Comparison of ENCODE assay signal across 13 cellular contexts in the genomic region with DNA sequence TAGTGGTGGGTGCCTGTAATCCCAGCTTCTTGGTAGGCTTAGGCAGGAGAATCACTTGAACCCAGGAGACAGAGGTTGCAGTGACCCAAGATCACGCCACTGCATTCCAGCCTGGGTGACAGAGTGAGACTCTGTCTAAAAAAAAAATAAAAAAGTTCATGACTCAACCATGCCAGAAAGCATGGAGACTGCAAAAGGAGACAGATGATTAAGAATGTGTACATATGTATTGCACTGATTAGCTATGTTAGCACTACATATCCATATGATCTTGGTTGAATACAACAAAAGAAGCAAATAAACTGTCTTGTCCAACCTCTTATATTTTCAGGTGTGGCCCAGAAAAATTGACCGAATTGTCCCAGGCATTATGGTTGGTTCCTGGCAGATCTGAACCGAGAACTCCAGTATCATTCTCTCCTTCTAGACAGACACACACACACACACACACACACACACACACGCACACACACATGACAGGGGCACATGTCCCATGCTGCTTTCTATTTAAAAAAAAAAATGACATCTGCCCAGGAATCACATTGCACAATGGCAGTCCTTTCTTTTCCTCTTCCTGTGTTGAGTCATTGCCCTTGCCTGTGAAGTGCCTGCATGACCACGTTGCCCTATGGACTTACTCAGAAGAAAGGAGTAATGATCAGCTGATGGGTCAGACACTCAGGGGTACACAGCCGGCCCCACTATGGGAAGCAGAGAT.
DNase-seq lines count a peak whose midpoint lies in the region; ATAC-seq, FAIRE-seq and TF ChIP-seq lines count a peak whose summit lies in the region.
"Had no signal": no experiment of that assay in that cellular context is flagged by ENCODE, and none has a peak within 500 bp of the region (broad histone marks: within the 10 kb centered on the region; RNA-seq: fewer than 3 reads in every experiment).

No MANE protein-coding gene starts in this region.

- no peak overlapping the region for H3K9ac ChIP-seq in HepG2 (ENCODE audit: insufficient read depth, low read depth, low read length)

- TF ChIP-seq POLR2A in A549 (IDR thresholded peaks at IDR 0.05; ENCODE audit: low read length) (no peak), HepG2 (IDR thresholded peaks at IDR 0.05; ENCODE audit: insufficient read depth in 1 of 2, low read depth in 2 of 2, low read length in 2 of 2) (no peak)

- H3K4me1 ChIP-seq in A549 (peaks cover 4% of the 10 kb centered on the region; the same call in 1 of the 3 replicates), HepG2 (ENCODE audit: insufficient read depth, low read length) (peaks cover 18% of the 10 kb centered on the region)

- no peak for FAIRE-seq in A549 (lab: Jason Lieb, UNC)
- FAIRE-seq in HTR-8/SVneo (lab: Jason Lieb, UNC), result no peak
- FAIRE-seq in HepG2 (lab: Jason Lieb, UNC), result peak; percentile 66

- H3K27ac ChIP-seq in A549 (no peak overlapping the region), HepG2 (ENCODE audit: extremely low read length, insufficient read depth, low read length) (no peak overlapping the region), dorsolateral prefrontal cortex (peak overlapping the region in 1 of 59 donors; percentile 11)
- H3K27ac ChIP-seq: VCaP had no signal

- TF ChIP-seq RAD21 in A549 (conservative IDR thresholded peaks at IDR 0.05 in 1 of 2, IDR thresholded peaks at IDR 0.05 in 1 of 2) (no peak), HepG2 (CRISPR knock-in tag; IDR thresholded peaks at IDR 0.05) (no peak)

- H3K4me2 ChIP-seq in A549, result no peak overlapping the region
- peak overlapping the region; percentile 48 for H3K4me2 ChIP-seq in HepG2 (ENCODE audit: low read depth, low read length)

- peak; percentile 44 to 64; a peak in 3 of 6 replicates for ATAC-seq in A549
- peak; percentile 90 for ATAC-seq in HepG2
- ATAC-seq in HG03097 (IDR thresholded peaks at IDR 0.05; ENCODE audit: low FRiP score, unreplicated experiment), result no peak

- H3K27me3 ChIP-seq in HepG2 (ENCODE audit: control insufficient read depth in 1 of 2, insufficient read depth in 2 of 2, low read length in 2 of 2) (no peaks in the 10 kb centered on the region; a peak in 1 of 5 replicates), dorsolateral prefrontal cortex (peaks cover 0 to 7% (median 0%) of the 10 kb centered on the region in 45 donors)

- no peaks in the 10 kb centered on the region for H3K9me3 ChIP-seq in A549
- H3K9me3 ChIP-seq in HepG2 (ENCODE audit: low read length), result no peaks in the 10 kb centered on the region

- H3K79me2 ChIP-seq in HepG2 (ENCODE audit: insufficient read depth, low read length), result no peaks in the 10 kb centered on the region

- peak overlapping the region; percentile 49 for H2AFZ ChIP-seq in HepG2 (ENCODE audit: low read length)

- in situ Hi-C loops in HepG2 (cut with HindIII; ENCODE audit: extremely low pct_ligation_motif_present, low pct_unique_long_range_greater_than_20kb), result no loop called here

- TF ChIP-seq EP300 in A549 (IDR thresholded peaks at IDR 0.05), result no peak
- peak; percentile 34 to 67; a peak in 2 of 4 replicates for TF ChIP-seq EP300 in HepG2 (IDR thresholded peaks at IDR 0.05; ENCODE audit: low read depth in 2 of 2, low read length in 2 of 2)
- peak; percentile 43; the same call in 1 of the 2 replicates for TF ChIP-seq EP300 in HepG2 (CRISPR knock-in tag; IDR thresholded peaks at IDR 0.05; ENCODE audit: borderline replicate concordance)

- H3K4me3 ChIP-seq in A549 (no peak overlapping the region), HepG2 (replicated peaks in 1 of 3; ENCODE audit: insufficient read depth in 1 of 3, low read depth in 2 of 3, low read length in 3 of 3) (no peak overlapping the region), dorsolateral prefrontal cortex (no peak overlapping the region)

- no peaks in the 10 kb centered on the region for H4K20me1 ChIP-seq in HepG2 (ENCODE audit: insufficient read depth, low read length)

- POLR2A ChIA-PET in A549 (lab: Yijun Ruan, JAX) (no interaction called here), HepG2 (lab: Yijun Ruan, JAX) (no interaction called here)

- DNase-seq in A549 (ENCODE audit: low read depth in 1 of 2, low spot score in 1 of 2) (peak in 1 of 2 experiments; percentile 39), HTR-8/SVneo (ENCODE audit: insufficient read length, low spot score) (peak; percentile 8), UCSD-AML1 (lab: John Stamatoyannopoulos, UW; ENCODE audit: unreplicated experiment) (peak; percentile 48), HepG2 (ENCODE audit: low spot score) (peak; percentile 73), dorsolateral prefrontal cortex (no peak), DMS79 (lab: John Stamatoyannopoulos, UW) (no peak), NCI-H446 (lab: John Stamatoyannopoulos, UW) (no peak)
- DNase-seq: activated effector memory CD4-positive, alpha-beta T cell treated with anti-CD3 and anti-CD28 coated beads, Interleukin-2, amount 50 U/mL, for 16 hours; dermis blood vessel endothelial cell; Karpas-422; NK-92 treated with Interleukin-12 subunit alpha and Interleukin-12 subunit beta, amount 100 ng/mL, for 24 hours had no signal

- no TSS peak for BruUV-seq in HepG2 (replicated peaks; lab: Mats Ljungman, UMichigan)

- 30% methylated on average over 6 of the region's 6 CpGs for WGBS in A549 (ENCODE audit: missing lambda C conversion rate)
- 25% methylated on average over 6 of the region's 6 CpGs for WGBS in HepG2 (ENCODE audit: low lambda C conversion rate)

- intact Hi-C loops in HepG2 (cut with micrococcal nuclease; ENCODE audit: unreplicated experiment) (loop anchor here (1.0 kb wide), 1 partner anchor 64 kb away; no protein-coding TSS in a partner anchor), dorsolateral prefrontal cortex (cut with DNase I) (no loop called here)

- CTCF ChIA-PET in A549 (lab: Yijun Ruan, JAX), result interaction anchor here (1.4 kb wide), 1 partner anchor 14 kb away, joined by 3 read pairs; no protein-coding TSS in a partner anchor
- CTCF ChIA-PET in HepG2 (lab: Yijun Ruan, JAX; ENCODE audit: low intra/inter-chr PET ratio, low total read pairs), result no interaction called here

- TF ChIP-seq CTCF in A549 (IDR thresholded peaks at IDR 0.05) (no peak), HepG2 (CRISPR knock-in tag; IDR thresholded peaks at IDR 0.05) (no peak), dorsolateral prefrontal cortex (IDR thresholded peaks at IDR 0.05 in 54 of 56, conservative IDR thresholded peaks at IDR 0.05 in 2 of 56; ENCODE audit: low read depth in 1 of 56, partially characterized antibody in 56 of 56) (no peak)

- H3K36me3 ChIP-seq in HepG2 (replicated peaks in 1 of 2; ENCODE audit: control insufficient read depth in 1 of 2, insufficient read depth in 2 of 2, low read length in 2 of 2), result no peaks in the 10 kb centered on the region

TF ChIP-seq in A549, 52 proteins besides CTCF, POLR2A, EP300 and RAD21:
- TF ChIP-seq FOSL2 (IDR thresholded peaks at IDR 0.05) (no peak), FOSL2 (CRISPR knock-in tag; IDR thresholded peaks at IDR 0.05) (0 out of 2 replicates have a peak, but pooled peaks have one; percentile 12), SREBF2 (IDR thresholded peaks at IDR 0.05) (no peak)

TF ChIP-seq in HepG2, 621 proteins besides CTCF, POLR2A, EP300 and RAD21 (continues in another document):
- TF ChIP-seq TRAFD1 (CRISPR knock-in tag; IDR thresholded peaks at IDR 0.05; ENCODE audit: borderline replicate concordance) (no peak), ZNF460 (CRISPR knock-in tag; IDR thresholded peaks at IDR 0.05; ENCODE audit: borderline replicate concordance) (no peak), CCAR2 (optimal IDR thresholded peaks at IDR 0.05; ENCODE audit: low read depth, low read length) (no peak), ZNF547 (CRISPR knock-in tag; IDR thresholded peaks at IDR 0.05) (no peak), HIVEP1 (CRISPR knock-in tag; IDR thresholded peaks at IDR 0.05) (no peak), FLYWCH1 (CRISPR knock-in tag; IDR thresholded peaks at IDR 0.05) (no peak), CREB1 (IDR thresholded peaks at IDR 0.05) (no peak), CREB1 (CRISPR knock-in tag; IDR thresholded peaks at IDR 0.05) (peak; percentile 34; the same call in 1 of the 2 replicates), PPARG (CRISPR knock-in tag; conservative IDR thresholded peaks at IDR 0.05) (no peak), KAT7 (CRISPR knock-in tag; IDR thresholded peaks at IDR 0.05; ENCODE audit: borderline replicate concordance) (no peak), RNF2 (conservative IDR thresholded peaks at IDR 0.05; ENCODE audit: low read depth) (no peak), ZNF775 (CRISPR knock-in tag; IDR thresholded peaks at IDR 0.05; ENCODE audit: borderline replicate concordance) (no peak), ZBTB42 (CRISPR knock-in tag; IDR thresholded peaks at IDR 0.05) (no peak), YEATS4 (CRISPR knock-in tag; IDR thresholded peaks at IDR 0.05; ENCODE audit: borderline replicate concordance) (no peak), NCOA5 (CRISPR knock-in tag; IDR thresholded peaks at IDR 0.05) (no peak), ZNF550 (CRISPR knock-in tag; IDR thresholded peaks at IDR 0.05; ENCODE audit: borderline replicate concordance) (no peak)
- TF ChIP-seq, protein P1, sequence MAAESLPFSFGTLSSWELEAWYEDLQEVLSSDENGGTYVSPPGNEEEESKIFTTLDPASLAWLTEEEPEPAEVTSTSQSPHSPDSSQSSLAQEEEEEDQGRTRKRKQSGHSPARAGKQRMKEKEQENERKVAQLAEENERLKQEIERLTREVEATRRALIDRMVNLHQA (CRISPR knock-in tag; IDR thresholded peaks at IDR 0.05), result no peak
- TF ChIP-seq, protein P2, sequence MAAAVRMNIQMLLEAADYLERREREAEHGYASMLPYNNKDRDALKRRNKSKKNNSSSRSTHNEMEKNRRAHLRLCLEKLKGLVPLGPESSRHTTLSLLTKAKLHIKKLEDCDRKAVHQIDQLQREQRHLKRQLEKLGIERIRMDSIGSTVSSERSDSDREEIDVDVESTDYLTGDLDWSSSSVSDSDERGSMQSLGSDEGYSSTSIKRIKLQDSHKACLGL (CRISPR knock-in tag; IDR thresholded peaks at IDR 0.05), result no peak

Comparison
In these comparisons a context has a peak if more than half of its experiments do, and no peak if none do; other contexts are left out.
1. DNase-seq: peak in HTR-8/SVneo (single experiment), UCSD-AML1 (single experiment) and HepG2 (single experiment); none in dorsolateral prefrontal cortex (0 of 10), DMS79 (single experiment) and NCI-H446 (0 of 2).
2. Of the 38 proteins assayed by ChIP-seq in both HepG2 and A549: peak only in HepG2: BHLHE40, CEBPB, EHMT2, EP300, JUN and MAX; only in A549: none; in both: none; in neither: 30; mixed calls (peak in some experiments, not most) for 2.